In genomic region chr10:71303569-71303907, GRCh38 we compare ENCODE assay signal across 12 cellular contexts. TPM values are rescaled to one million over a fixed set of nuclear protein-coding genes. Genes with fewer than 3 reads are reported as not detected.
A peak's percentile ranks its signal among the peaks of the same experiment; 100 is the strongest.
DNase-seq lines count a peak whose midpoint lies in the region; ATAC-seq, FAIRE-seq and TF ChIP-seq lines count a peak whose summit lies in the region.
"Had no signal": no experiment of that assay in that cellular context is flagged by ENCODE, and none has a peak within 500 bp of the region (broad histone marks: within the 10 kb centered on the region; RNA-seq: fewer than 3 reads in every experiment).

No MANE protein-coding gene starts in this region.

- no peak for TF ChIP-seq EP300 in A549 (IDR thresholded peaks at IDR 0.05)
- TF ChIP-seq EP300 in neural cell (conservative IDR thresholded peaks at IDR 0.05; ENCODE audit: poor library complexity, severe bottlenecking): no peak

- CTCF ChIA-PET in A549 (lab: Yijun Ruan, JAX) (interaction anchor here (0.7 to 44.0 kb wide), 21 partner anchors 10 to 473 kb away, joined by 3 to 977 read pairs (median 4); partner anchors contain the start of genes CDH23 and SLC29A3), HEK293 (lab: Yijun Ruan, JAX) (interaction anchor here (0.6 to 1.4 kb wide), 8 partner anchors 10 to 404 kb away, joined by 3 to 9 read pairs (median 3); partner anchors contain the start of gene SLC29A3)

- H3K4me2 ChIP-seq in A549: no peak overlapping the region
- H3K4me2 ChIP-seq in neural cell (ENCODE audit: low read length): no peak overlapping the region

- no peaks in the 10 kb centered on the region for H3K9me3 Mint-ChIP-seq in endodermal cell
- H3K9me3 Mint-ChIP-seq: CD4-positive, CD25-positive, alpha-beta regulatory T cell had no signal

- no peaks in the 10 kb centered on the region for H4K20me1 ChIP-seq in neural cell (ENCODE audit: insufficient read depth)

- TF ChIP-seq RAD21 in A549 (conservative IDR thresholded peaks at IDR 0.05 in 1 of 2, IDR thresholded peaks at IDR 0.05 in 1 of 2) (no peak), neural cell (conservative IDR thresholded peaks at IDR 0.05) (no peak)

- H3K9me3 ChIP-seq in A549: no peaks in the 10 kb centered on the region
- H3K9me3 ChIP-seq in HEK293 (ENCODE audit: control insufficient read depth, insufficient read depth, low read depth, low read length): no peaks in the 10 kb centered on the region
- no peaks in the 10 kb centered on the region for H3K9me3 ChIP-seq in RWPE2 (ENCODE audit: severe bottlenecking)
- H3K9me3 ChIP-seq in neural cell (ENCODE audit: low read length): no peaks in the 10 kb centered on the region
- no peaks in the 10 kb centered on the region for H3K9me3 ChIP-seq in endodermal cell (ENCODE audit: control insufficient read depth, low read length)
- no peaks in the 10 kb centered on the region for H3K9me3 ChIP-seq in heart left ventricle
- H3K9me3 ChIP-seq: Caco-2 had no signal

- no peak for FAIRE-seq in A549 (lab: Jason Lieb, UNC)
- FAIRE-seq: A204.1 had no signal

- H3K27me3 ChIP-seq in RWPE2 (ENCODE audit: insufficient read depth, poor library complexity, severe bottlenecking) (no peaks in the 10 kb centered on the region), neural cell (ENCODE audit: insufficient read depth, low read depth, low read length) (no peaks in the 10 kb centered on the region), endodermal cell (ENCODE audit: control insufficient read depth, insufficient read depth, low read length, poor library complexity, severe bottlenecking) (no peaks in the 10 kb centered on the region), heart left ventricle (no peaks in the 10 kb centered on the region)

- no peaks in the 10 kb centered on the region for H3K4me1 Mint-ChIP-seq in endodermal cell

- no peaks in the 10 kb centered on the region for H3K4me1 ChIP-seq in A549
- no peaks in the 10 kb centered on the region for H3K4me1 ChIP-seq in HEK293 (ENCODE audit: control insufficient read depth, insufficient read depth, low read length)
- H3K4me1 ChIP-seq in RWPE2 (ENCODE audit: insufficient read depth, poor library complexity, severe bottlenecking): peaks cover 11% of the 10 kb centered on the region
- no peaks in the 10 kb centered on the region for H3K4me1 ChIP-seq in endodermal cell (ENCODE audit: control insufficient read depth, insufficient read depth, low read length)
- peaks cover 0 to 5% (median 0%) of the 10 kb centered on the region in 12 donors for H3K4me1 ChIP-seq in heart left ventricle
- H3K4me1 ChIP-seq: Caco-2 had no signal

- TF ChIP-seq POLR2A in A549 (IDR thresholded peaks at IDR 0.05; ENCODE audit: low read length) (no peak), heart left ventricle (IDR thresholded peaks at IDR 0.05) (no peak)

- DNase-seq in A549 (ENCODE audit: low read depth in 1 of 2, low spot score in 1 of 2) (no peak), RWPE2 (ENCODE audit: low spot score) (no peak), EL (no peak), endodermal cell (no peak), heart left ventricle (no peak)
- DNase-seq in activated effector memory CD4-positive, alpha-beta T cell treated with anti-CD3 and anti-CD28 coated beads, Interleukin-2, amount 50 U/mL, for 16 hours: no peak

- no peak overlapping the region for H3K4me3 Mint-ChIP-seq in endodermal cell
- H3K4me3 Mint-ChIP-seq: CD4-positive, CD25-positive, alpha-beta regulatory T cell had no signal

- H3K27ac ChIP-seq in A549 (no peak overlapping the region), HEK293 (ENCODE audit: extremely low read depth, low read depth, low read length) (no peak overlapping the region), RWPE2 (ENCODE audit: poor library complexity, severe bottlenecking) (no peak overlapping the region), neural cell (ENCODE audit: low read length) (no peak overlapping the region), endodermal cell (ENCODE audit: low read depth, low read length) (no peak overlapping the region), heart left ventricle (no peak overlapping the region)
- H3K27ac ChIP-seq: SK-N-MC had no signal

- H3K27me3 Mint-ChIP-seq in endodermal cell (ENCODE audit: insufficient read depth): no peaks in the 10 kb centered on the region

- no peak overlapping the region for H3K4me3 ChIP-seq in A549
- H3K4me3 ChIP-seq in HEK293 (ENCODE audit: low read depth, low read length): no peak overlapping the region
- H3K4me3 ChIP-seq in RWPE2 (ENCODE audit: severe bottlenecking): no peak overlapping the region
- H3K4me3 ChIP-seq in neural cell (ENCODE audit: low read length): no peak overlapping the region
- H3K4me3 ChIP-seq in endodermal cell (ENCODE audit: low read length): no peak overlapping the region
- H3K4me3 ChIP-seq in heart left ventricle: no peak overlapping the region
- H3K4me3 ChIP-seq: SK-N-MC had no signal

- peaks cover 0 to 35% of the 10 kb centered on the region in 2 experiments; a peak in 1 of 3 replicates for H3K36me3 ChIP-seq in HEK293 (ENCODE audit: control insufficient read depth in 2 of 2, insufficient read depth in 1 of 2, low read length in 2 of 2)
- no peaks in the 10 kb centered on the region for H3K36me3 ChIP-seq in RWPE2 (ENCODE audit: low read depth)
- no peaks in the 10 kb centered on the region for H3K36me3 ChIP-seq in neural cell (ENCODE audit: insufficient read depth, low read length)
- peaks cover 3% of the 10 kb centered on the region for H3K36me3 ChIP-seq in endodermal cell (ENCODE audit: control insufficient read depth, insufficient read depth, low read length)
- peaks cover 0 to 37% (median 11%) of the 10 kb centered on the region in 9 donors for H3K36me3 ChIP-seq in heart left ventricle

- no peaks in the 10 kb centered on the region for H3K9me2 ChIP-seq in neural cell (ENCODE audit: insufficient read depth, low read length)

- peak; percentile 6 to 25; a peak in 3 of 6 replicates for ATAC-seq in A549
- ATAC-seq in RWPE2 (ENCODE audit: low read depth): no peak
- ATAC-seq in heart left ventricle: no peak

- intact Hi-C loops in heart left ventricle (cut with DNase I): no loop called here

- no peak overlapping the region for H2AFZ ChIP-seq in neural cell (ENCODE audit: low read depth, low read length)

- 83% methylated on average over 1 of the region's 1 CpG for WGBS in A549 (ENCODE audit: missing lambda C conversion rate)
- 50 to 74% methylated on average over 1 of the region's 1 CpG for WGBS in endodermal cell (ENCODE audit: insufficient coverage in 1 of 2, insufficient read length in 1 of 2), 2 experiments
- WGBS in heart left ventricle, 4 donors: 0 to 80% (median 46%) methylated on average over 1 of the region's 1 CpG

- POLR2A ChIA-PET in A549 (lab: Yijun Ruan, JAX) (no interaction called here), HEK293 (lab: Yijun Ruan, JAX) (no interaction called here)

- no peaks in the 10 kb centered on the region for H3K79me2 ChIP-seq in neural cell (replicated peaks; ENCODE audit: insufficient read depth, low read length)

- H3K9ac ChIP-seq in neural cell (ENCODE audit: low read length) (no peak overlapping the region), endodermal cell (ENCODE audit: extremely low read depth, low read length, poor library complexity, severe bottlenecking) (no peak overlapping the region)

- H3F3A ChIP-seq in neural cell (ENCODE audit: insufficient read depth, low read length, poor library complexity, severe bottlenecking): no peaks in the 10 kb centered on the region

- no peak overlapping the region for H3K27ac Mint-ChIP-seq in endodermal cell

- no peaks in the 10 kb centered on the region for H3K36me3 Mint-ChIP-seq in endodermal cell (ENCODE audit: low read depth)
- H3K36me3 Mint-ChIP-seq: CD4-positive, CD25-positive, alpha-beta regulatory T cell had no signal

- no peak; the same call in 1 of the 3 replicates for TF ChIP-seq CTCF in A549 (IDR thresholded peaks at IDR 0.05)
- TF ChIP-seq CTCF in HEK293 (tag by site-specific recombination; IDR thresholded peaks at IDR 0.05): no peak
- TF ChIP-seq CTCF in RWPE2 (IDR thresholded peaks at IDR 0.05; ENCODE audit: poor library complexity, severe bottlenecking): peak; percentile 50
- peak; percentile 14 for TF ChIP-seq CTCF in neural cell (IDR thresholded peaks at IDR 0.05; ENCODE audit: poor library complexity, severe bottlenecking)
- TF ChIP-seq CTCF in endodermal cell (conservative IDR thresholded peaks at IDR 0.05): no peak
- no peak for TF ChIP-seq CTCF in heart left ventricle (IDR thresholded peaks at IDR 0.05)

TF ChIP-seq in A549, 52 proteins besides CTCF, POLR2A, EP300 and RAD21 (continues in another document):
- TF ChIP-seq RCOR1 (IDR thresholded peaks at IDR 0.05; ENCODE audit: low read depth, low read length) (no peak), SREBF2 (IDR thresholded peaks at IDR 0.05) (no peak)

TF ChIP-seq in HEK293, 187 proteins besides CTCF, POLR2A, EP300 and RAD21:
- TF ChIP-seq ZNF239 (tag by site-specific recombination; IDR thresholded peaks at IDR 0.05) (0 out of 2 replicates have a peak, but pooled peaks have one; percentile 17), ZNF776 (tag by site-specific recombination; IDR thresholded peaks at IDR 0.05; ENCODE audit: borderline replicate concordance) (no peak)

RNA-seq across cellular contexts. Expression of gene SLC29A3, which starts 15.5 kb away (rescaled TPM):
- polyA plus RNA-seq in A549 (2011; rRNA removed) (7.2 and 12.6 TPM in 2 replicates), A549 (2017; fragmentation: RNase III; extraction: RNeasy Plus Mini Kit Qiagen cat#74134 plus additional on column Dnase treatment) (9.9 to 11.4 TPM (median 10.2 TPM) in 3 replicates), neural cell (2.3 and 3.6 TPM in 2 replicates), heart left ventricle (1 to 10 TPM; 1.2 TPM)
- 9.7 and 14.7 TPM in 2 replicates for polyA plus RNA-seq in A549 (2012; cell fraction: cytosol; rRNA removed)
- polyA plus RNA-seq in A549 (2012; cell fraction: nucleus; rRNA removed): 14.0 and 15.5 TPM in 2 replicates
- 16.2 and 18.7 TPM in 2 replicates for polyA minus RNA-seq in A549 (2011; rRNA and poly(A)+ RNA removed)
- polyA minus RNA-seq in neural cell: 3.1 and 4.1 TPM in 2 replicates
- total RNA-seq in endodermal cell (10 to 100 TPM; 14.1 to 16.8 TPM), heart left ventricle (1 to 10 TPM in 8 of 9 donors, under 1 TPM in 1; 0.76 to 6.2 (median 1.8) TPM)
- polyA plus RNA-seq in endodermal cell (2013, experiment 1 of 2): 11.4 TPM
- 9.7 TPM for polyA plus RNA-seq in endodermal cell (2013, experiment 2 of 2)

Comparison
In these comparisons a context has a peak if more than half of its experiments do, and no peak if none do; other contexts are left out.
1. ATAC-seq: peak in A549 (2 of 2); none in RWPE2 (single experiment) and heart left ventricle (0 of 4).
2. CTCF ChIP-seq: peak in RWPE2 (single experiment) and neural cell (single experiment); none in A549 (single experiment), HEK293 (single experiment), endodermal cell (single experiment) and heart left ventricle (0 of 12).